ENCODE assay signal across 18 cellular contexts in the genomic region with DNA sequence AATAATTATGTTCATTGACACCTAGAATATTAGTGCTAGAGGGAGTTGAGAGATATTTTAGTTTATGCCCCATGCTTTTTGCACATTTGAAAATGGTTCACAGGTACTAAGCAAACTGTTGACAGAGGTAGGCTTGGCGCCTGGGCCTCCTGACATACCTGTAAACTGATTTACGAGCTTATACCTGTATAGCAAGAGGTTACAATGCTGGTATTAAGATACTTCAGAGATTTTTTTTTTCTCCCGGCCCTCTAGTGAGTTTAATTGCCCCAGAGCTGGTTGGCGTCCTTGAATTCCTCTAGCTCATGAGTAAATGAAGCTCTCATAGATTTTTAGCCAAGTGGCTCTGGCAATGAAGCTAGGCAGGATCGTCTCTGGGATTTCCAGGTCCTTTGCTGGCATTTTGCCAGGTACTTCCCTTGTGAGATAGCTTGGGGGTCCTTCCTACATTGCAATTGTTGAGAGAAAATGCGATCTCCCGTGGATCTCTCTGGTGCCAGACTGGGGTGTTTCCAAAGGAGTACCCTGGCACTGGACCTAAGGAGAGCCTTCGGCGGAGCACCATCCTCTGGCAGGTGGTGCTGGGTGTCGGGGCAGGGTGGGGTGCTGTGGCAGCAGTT.
"Had no signal": no experiment of that assay in that cellular context is flagged by ENCODE, and none has a peak within 500 bp of the region (broad histone marks: within the 10 kb centered on the region; RNA-seq: fewer than 3 reads in every experiment).

No MANE protein-coding gene starts in this region.

- H3K9me3 ChIP-seq: heart left ventricle, left ventricle myocardium inferior, thoracic aorta had no signal

- H3K27ac ChIP-seq: foreskin keratinocyte, heart left ventricle, left ventricle myocardium inferior, thoracic aorta had no signal

- DNase-seq: activated CD4-positive, alpha-beta memory T cell treated with anti-CD3 and anti-CD28 coated beads for 36 hours; activated CD4-positive, alpha-beta T cell treated with anti-CD3 and anti-CD28 coated beads for 1 hour; activated naive CD8-positive, alpha-beta T cell treated with anti-CD3 and anti-CD28 coated beads, Interleukin-2, amount 10 ng/mL, durations not matched to agents 7 days and 5 days; activated T-cell treated with anti-CD3 and anti-CD28 coated beads, Interleukin-2, amount 50 U/mL, for 48 hours; aorta; foreskin keratinocyte; heart left ventricle; left ventricle myocardium inferior; nephron progenitor cell; stimulated activated CD4-positive, alpha-beta T cell treated with anti-CD3 and anti-CD28 coated beads, Interleukin-15, amount 100 ng/mL, for 24 hours; stimulated activated CD4-positive, alpha-beta T cell treated with anti-CD3 and anti-CD28 coated beads, Interleukin-4, amount 100 ng/mL, for 24 hours; stimulated activated naive CD8-positive, alpha-beta T cell treated with anti-CD3 and anti-CD28 coated beads, Interleukin-15, amount 100 ng/mL, for 72 hours had no signal

- H3K27me3 ChIP-seq: foreskin keratinocyte, heart left ventricle had no signal

- ATAC-seq: foreskin keratinocyte; heart left ventricle; stimulated activated naive CD8-positive, alpha-beta T cell treated with anti-CD3 and anti-CD28 coated beads, Interleukin-15, amount 100 ng/mL, for 72 hours had no signal

- H3K4me1 Mint-ChIP-seq: activated naive CD8-positive, alpha-beta T cell treated with anti-CD3 and anti-CD28 coated beads, Interleukin-2, amount 10 ng/mL, durations not matched to agents 7 days and 5 days had no signal

- H3K36me3 Mint-ChIP-seq: activated naive CD8-positive, alpha-beta T cell treated with anti-CD3 and anti-CD28 coated beads, Interleukin-2, amount 10 ng/mL, durations not matched to agents 7 days and 5 days had no signal

- H3K27me3 Mint-ChIP-seq: activated CD4-positive, alpha-beta memory T cell treated with anti-CD3 and anti-CD28 coated beads for 36 hours; activated naive CD8-positive, alpha-beta T cell treated with anti-CD3 and anti-CD28 coated beads, Interleukin-2, amount 10 ng/mL, durations not matched to agents 7 days and 5 days; memory B cell; stimulated activated naive CD8-positive, alpha-beta T cell treated with anti-CD3 and anti-CD28 coated beads, Interleukin-15, amount 100 ng/mL, for 72 hours had no signal

- H3K9me3 Mint-ChIP-seq: activated CD4-positive, alpha-beta memory T cell treated with anti-CD3 and anti-CD28 coated beads for 36 hours; activated naive CD8-positive, alpha-beta T cell treated with anti-CD3 and anti-CD28 coated beads, Interleukin-2, amount 10 ng/mL, durations not matched to agents 7 days and 5 days; memory B cell; nephron progenitor cell; stimulated activated naive CD8-positive, alpha-beta T cell treated with anti-CD3 and anti-CD28 coated beads, Interleukin-15, amount 100 ng/mL, for 72 hours; T-helper 2 cell treated with Interferon-gamma antibody and Interleukin-4, amounts not matched to agents 5 μg/mL and 100 μg/mL, for 36 hours had no signal

- FAIRE-seq: colon, keratinocyte, urothelium cell line had no signal

- H3K27ac Mint-ChIP-seq: activated CD4-positive, alpha-beta memory T cell treated with anti-CD3 and anti-CD28 coated beads for 36 hours; activated naive CD8-positive, alpha-beta T cell treated with anti-CD3 and anti-CD28 coated beads, Interleukin-2, amount 10 ng/mL, durations not matched to agents 7 days and 5 days; memory B cell; nephron progenitor cell; stimulated activated naive CD8-positive, alpha-beta T cell treated with anti-CD3 and anti-CD28 coated beads, Interleukin-15, amount 100 ng/mL, for 72 hours; T-helper 2 cell treated with Interferon-gamma antibody and Interleukin-4, amounts not matched to agents 5 μg/mL and 100 μg/mL, for 36 hours had no signal

- H3K4me1 ChIP-seq: foreskin keratinocyte had no signal

- H3K4me3 Mint-ChIP-seq: activated CD4-positive, alpha-beta memory T cell treated with anti-CD3 and anti-CD28 coated beads for 36 hours; activated naive CD8-positive, alpha-beta T cell treated with anti-CD3 and anti-CD28 coated beads, Interleukin-2, amount 10 ng/mL, durations not matched to agents 7 days and 5 days; memory B cell; nephron progenitor cell; stimulated activated naive CD8-positive, alpha-beta T cell treated with anti-CD3 and anti-CD28 coated beads, Interleukin-15, amount 100 ng/mL, for 72 hours; T-helper 2 cell treated with Interferon-gamma antibody and Interleukin-4, amounts not matched to agents 5 μg/mL and 100 μg/mL, for 36 hours had no signal

- H3K4me3 ChIP-seq: heart left ventricle, left ventricle myocardium inferior, thoracic aorta had no signal

- H3K36me3 ChIP-seq: thoracic aorta had no signal
